ENCODE assay signal across 8 cellular contexts in the genomic region with DNA sequence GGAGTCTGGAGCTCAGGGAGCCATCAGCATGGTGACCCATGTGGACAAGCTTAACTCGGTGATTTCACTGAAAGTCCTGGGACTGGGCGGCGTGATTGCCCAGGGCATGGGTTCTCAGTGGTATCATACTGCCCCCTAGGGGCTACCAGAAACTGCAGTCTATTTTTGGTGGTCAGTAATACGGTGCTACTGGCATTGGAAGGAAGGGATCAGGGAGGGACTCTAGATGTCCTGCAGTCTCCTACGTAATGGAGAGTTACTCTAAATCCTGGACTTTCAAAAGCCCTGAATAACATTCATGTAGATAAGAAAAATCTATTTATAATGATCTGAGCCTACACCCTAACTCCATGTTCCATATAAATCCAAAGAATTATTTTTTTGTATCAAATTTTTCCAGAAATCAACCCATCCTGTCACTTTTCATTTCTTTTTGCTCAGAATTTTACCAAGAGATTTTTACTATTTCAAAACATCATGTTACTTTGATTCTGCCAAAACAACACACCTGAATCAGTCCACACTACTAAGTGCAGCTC.
DNase-seq lines count a peak whose midpoint lies in the region; ATAC-seq and TF ChIP-seq lines count a peak whose summit lies in the region.

No MANE protein-coding gene starts in this region.

- H3K4me1 Mint-ChIP-seq in nephron progenitor cell: no peaks in the 10 kb centered on the region

- H3K4me3 Mint-ChIP-seq in nephron progenitor cell: no peak overlapping the region

- H3K27ac Mint-ChIP-seq in nephron progenitor cell: no peak overlapping the region

- ATAC-seq in HG02763 (IDR thresholded peaks at IDR 0.05; ENCODE audit: unreplicated experiment) (no peak), HG02759 (IDR thresholded peaks at IDR 0.05; ENCODE audit: unreplicated experiment) (no peak)

- no peaks in the 10 kb centered on the region for H3K9me3 Mint-ChIP-seq in nephron progenitor cell

- no peaks in the 10 kb centered on the region for H3K27me3 ChIP-seq in HL-60 (ENCODE audit: insufficient read depth, poor library complexity, severe bottlenecking)

- no peak overlapping the region for H3K4me3 ChIP-seq in HL-60 (replicated peaks; ENCODE audit: insufficient read depth, low read length)

- DNase-seq in ELR (ENCODE audit: low read depth) (peak; percentile 81), HL-60 (ENCODE audit: low read depth in 1 of 2, low spot score in 1 of 2) (peak; percentile 40 to 46), NOMO-1 (lab: John Stamatoyannopoulos, UW; ENCODE audit: unreplicated experiment in 2 of 2) (peak; percentile 32 to 49), fibroblast of peridontal ligament (ENCODE audit: extremely low read depth) (peak; percentile 79), nephron progenitor cell (peak; percentile 63)
- DNase-seq in activated CD8-positive, alpha-beta memory T cell treated with anti-CD3 and anti-CD28 coated beads, Interleukin-2, amount 50 U/mL, for 4 hours: peak; percentile 41

- H3K27me3 Mint-ChIP-seq in nephron progenitor cell (ENCODE audit: low read depth, poor library complexity): no peaks in the 10 kb centered on the region

- no peak overlapping the region for H3K27ac ChIP-seq in HL-60 (replicated peaks)

- TF ChIP-seq CTCF in HL-60 (IDR thresholded peaks at IDR 0.05; ENCODE audit: insufficient read depth, low read length) (peak; percentile 55), nephron progenitor cell (IDR thresholded peaks at IDR 0.05) (peak; percentile 95)

- H3K36me3 Mint-ChIP-seq in nephron progenitor cell (ENCODE audit: low read depth): peaks cover 48% of the 10 kb centered on the region
